In the genomic region with DNA sequence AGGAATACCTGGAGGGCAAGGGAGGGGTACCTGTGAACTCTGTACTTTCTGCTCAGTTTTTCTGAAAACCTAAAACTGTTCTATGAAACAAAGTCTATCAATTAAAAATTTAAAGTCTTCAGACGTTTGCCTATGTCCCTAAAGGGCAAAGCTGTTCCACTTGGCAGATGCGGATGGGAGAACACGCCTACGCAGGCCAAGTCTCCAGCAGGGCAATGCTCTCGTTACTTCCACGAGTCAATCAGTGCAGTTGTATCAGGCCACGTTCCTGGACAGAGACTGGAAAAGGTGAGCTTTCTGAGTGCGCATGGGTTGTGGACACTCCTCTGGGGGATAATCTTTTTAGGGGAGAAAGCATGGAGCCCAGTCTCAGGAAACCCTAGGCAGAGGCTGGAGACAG, we compare ENCODE assay signal across 19 cellular contexts.
"Had no signal": no experiment of that assay in that cellular context is flagged by ENCODE, and none has a peak within 500 bp of the region (broad histone marks: within the 10 kb centered on the region; RNA-seq: fewer than 3 reads in every experiment).

No MANE protein-coding gene starts in this region.

- H3K9ac ChIP-seq: parathyroid adenoma had no signal

- H2AFZ ChIP-seq: parathyroid adenoma had no signal

- H3K4me3 ChIP-seq: colonic mucosa, left lung, lower lobe of right lung, prostate gland, right lobe of liver, thoracic aorta had no signal

- H3K36me3 ChIP-seq: colonic mucosa, left lung, lower lobe of right lung, prostate gland, right lobe of liver, thoracic aorta had no signal

- H3K9me3 Mint-ChIP-seq: memory B cell; natural killer cell treated with Interleukin-12 subunit alpha and Interleukin-12 subunit beta and Interleukin-15 and Interleukin-18, amount 100 ng/mL, for 72 hours; stimulated activated naive B cell treated with anti-CD40 and anti-IgM and Interleukin-4, amounts not matched to agents 10 μg/mL and 1 μg/mL and 100 μg/mL, for 72 hours; stimulated activated naive CD8-positive, alpha-beta T cell treated with anti-CD3 and anti-CD28 coated beads, Interleukin-15, amount 100 ng/mL, for 72 hours had no signal

- H3K4me1 Mint-ChIP-seq: memory B cell; stimulated activated naive B cell treated with anti-CD40 and anti-IgM and Interleukin-4, amounts not matched to agents 10 μg/mL and 1 μg/mL and 100 μg/mL, for 72 hours had no signal

- H3K27ac ChIP-seq: colonic mucosa, left lung, lower lobe of right lung, parathyroid adenoma, prostate gland, right lobe of liver, thoracic aorta had no signal

- H3K27me3 ChIP-seq: colonic mucosa, left lung, right lobe of liver had no signal

- H3K36me3 Mint-ChIP-seq: memory B cell; natural killer cell treated with Interleukin-12 subunit alpha and Interleukin-12 subunit beta and Interleukin-15 and Interleukin-18, amount 100 ng/mL, for 72 hours; stimulated activated naive B cell treated with anti-CD40 and anti-IgM and Interleukin-4, amounts not matched to agents 10 μg/mL and 1 μg/mL and 100 μg/mL, for 72 hours had no signal

- H3K4me3 Mint-ChIP-seq: memory B cell; natural killer cell treated with Interleukin-12 subunit alpha and Interleukin-12 subunit beta and Interleukin-15 and Interleukin-18, amount 100 ng/mL, for 72 hours; stimulated activated naive B cell treated with anti-CD40 and anti-IgM and Interleukin-4, amounts not matched to agents 10 μg/mL and 1 μg/mL and 100 μg/mL, for 72 hours; stimulated activated naive CD8-positive, alpha-beta T cell treated with anti-CD3 and anti-CD28 coated beads, Interleukin-15, amount 100 ng/mL, for 72 hours had no signal

- ATAC-seq: left lung; lower lobe of right lung; natural killer cell treated with Interleukin-12 subunit alpha and Interleukin-12 subunit beta and Interleukin-15 and Interleukin-18, amount 100 ng/mL, for 72 hours; right lobe of liver; stimulated activated naive B cell treated with anti-CD40 and anti-IgM and Interleukin-4, amounts not matched to agents 10 μg/mL and 1 μg/mL and 100 μg/mL, for 72 hours; stimulated activated naive CD8-positive, alpha-beta T cell treated with anti-CD3 and anti-CD28 coated beads, Interleukin-15, amount 100 ng/mL, for 72 hours had no signal

- H3K9me3 ChIP-seq: colonic mucosa, left lung, lower lobe of right lung, prostate gland, right lobe of liver, thoracic aorta had no signal

- DNase-seq: colonic mucosa; dermis blood vessel endothelial cell; islet precursor cell; left lung; lower lobe of right lung; midbrain; retina; right lobe of liver; stimulated activated CD4-positive, alpha-beta T cell treated with anti-CD3 and anti-CD28 coated beads, Interleukin-2, amount 100 ng/mL, for 24 hours; stimulated activated CD4-positive, alpha-beta T cell treated with anti-CD3 and anti-CD28 coated beads, Interleukin-4, amount 100 ng/mL, for 4 hours; stimulated activated naive B cell treated with anti-CD40 and anti-IgM and Interleukin-4, amounts not matched to agents 10 μg/mL and 1 μg/mL and 100 μg/mL, for 72 hours; stimulated activated naive CD8-positive, alpha-beta T cell treated with anti-CD3 and anti-CD28 coated beads, Interleukin-15, amount 100 ng/mL, for 72 hours; substantia nigra; trophoblast cell had no signal

- H3K27ac Mint-ChIP-seq: memory B cell; natural killer cell treated with Interleukin-12 subunit alpha and Interleukin-12 subunit beta and Interleukin-15 and Interleukin-18, amount 100 ng/mL, for 72 hours; stimulated activated naive B cell treated with anti-CD40 and anti-IgM and Interleukin-4, amounts not matched to agents 10 μg/mL and 1 μg/mL and 100 μg/mL, for 72 hours; stimulated activated naive CD8-positive, alpha-beta T cell treated with anti-CD3 and anti-CD28 coated beads, Interleukin-15, amount 100 ng/mL, for 72 hours had no signal

- H3K4me1 ChIP-seq: colonic mucosa, parathyroid adenoma, prostate gland, right lobe of liver had no signal
